In the genomic region with DNA sequence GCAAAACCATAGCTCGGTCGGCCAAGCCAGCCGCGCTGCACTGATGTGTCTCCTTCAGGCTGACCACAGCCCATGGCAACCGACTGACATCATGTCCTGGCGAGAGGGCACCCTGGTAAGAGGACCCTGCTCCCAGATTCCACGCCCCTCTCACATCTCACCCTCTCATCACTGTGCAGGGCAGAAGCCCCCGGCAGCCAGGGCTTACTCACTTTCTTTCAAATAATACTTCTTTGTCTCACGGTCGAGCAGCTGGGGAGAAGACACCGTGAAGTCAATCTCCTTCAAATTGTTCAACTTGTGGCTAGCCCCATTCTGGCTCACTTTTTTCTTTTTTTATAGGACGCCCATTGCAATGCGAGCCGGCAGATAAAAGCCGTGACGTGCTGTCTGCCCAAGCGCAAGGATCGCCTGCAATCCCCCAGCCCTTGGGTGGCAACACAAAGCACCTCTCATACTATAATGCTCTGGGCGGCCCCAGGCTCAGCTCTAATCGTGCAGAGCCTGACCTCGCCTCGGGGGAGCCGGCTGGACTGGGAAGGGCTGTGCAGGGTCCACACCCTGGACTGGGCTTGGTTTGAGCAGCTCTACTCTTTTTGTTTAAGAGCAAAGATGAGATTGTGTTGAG, we compare ENCODE assay signal across 10 cellular contexts. TPM values are rescaled to one million over a fixed set of nuclear protein-coding genes. Genes with fewer than 3 reads are reported as not detected.
DNase-seq lines count a peak whose midpoint lies in the region; ATAC-seq and TF ChIP-seq lines count a peak whose summit lies in the region.
"Had no signal": no experiment of that assay in that cellular context is flagged by ENCODE, and none has a peak within 500 bp of the region (broad histone marks: within the 10 kb centered on the region; RNA-seq: fewer than 3 reads in every experiment).

No MANE protein-coding gene starts in this region.

- peaks cover 9% of the 10 kb centered on the region; the same call in 1 of the 2 replicates for H3K4me1 ChIP-seq in H9 (ENCODE audit: insufficient read depth, low read length)
- peaks cover 70% of the 10 kb centered on the region for H3K4me1 ChIP-seq in adipocyte (ENCODE audit: control insufficient read depth, insufficient read depth, low read length)
- peaks cover 100% of the 10 kb centered on the region for H3K4me1 ChIP-seq in left ventricle myocardium inferior

- peak overlapping the region; percentile 30 to 88 (median 70); a peak in 4 of 7 replicates for H3K27ac Mint-ChIP-seq in H9

- TF ChIP-seq CTCF in H9 (conservative IDR thresholded peaks at IDR 0.05) (no peak), left ventricle myocardium inferior (IDR thresholded peaks at IDR 0.05; ENCODE audit: borderline replicate concordance) (no peak), retinal pigment epithelial cell (conservative IDR thresholded peaks at IDR 0.05; ENCODE audit: low read depth, low read length) (no peak)

- H2BK20ac ChIP-seq in H9 (ENCODE audit: low read depth, low read length, poor library complexity, severe bottlenecking), result no peak overlapping the region

- no peak overlapping the region for H4K91ac ChIP-seq in H9 (ENCODE audit: insufficient read length, low read depth, low read length)

- no peak overlapping the region for H2BK120ac ChIP-seq in H9 (ENCODE audit: low read depth, low read length, poor library complexity, severe bottlenecking)

- no peak overlapping the region for H2AFZ ChIP-seq in H9 (ENCODE audit: low read length)

- H4K8ac ChIP-seq in H9 (replicated peaks; ENCODE audit: insufficient read length, low read depth, low read length), result no peak overlapping the region

- peak overlapping the region; percentile 5; the same call in 1 of the 2 replicates for H3K14ac ChIP-seq in H9 (ENCODE audit: insufficient read depth, low read length)

- peaks cover 21% of the 10 kb centered on the region; the same call in 1 of the 2 replicates for H3K79me2 ChIP-seq in H9 (ENCODE audit: insufficient read depth, low read length)

- H4K5ac ChIP-seq in H9 (ENCODE audit: insufficient read length, low read depth, low read length), result no peak overlapping the region

- H2BK5ac ChIP-seq in H9 (ENCODE audit: insufficient read length, low read length), result no peak overlapping the region

- no peak overlapping the region for H2BK15ac ChIP-seq in H9 (ENCODE audit: low read depth, low read length)

- no peaks in the 10 kb centered on the region for H4K20me1 ChIP-seq in H9 (ENCODE audit: control insufficient read depth, insufficient read depth, insufficient read length)

- no peaks in the 10 kb centered on the region for H3K9me3 Mint-ChIP-seq in H9

- no peak overlapping the region for H3K23ac ChIP-seq in H9 (ENCODE audit: insufficient read length, low read depth, low read length)

- no peak overlapping the region for H3K27ac ChIP-seq in H9 (ENCODE audit: insufficient read length, low read depth, low read length)
- peak overlapping the region; percentile 39 for H3K27ac ChIP-seq in left ventricle myocardium inferior (replicated peaks)

- no peak for DNase-seq in H9
- no peak for DNase-seq in adipocyte (ENCODE audit: low read depth)
- DNase-seq in left ventricle myocardium inferior, result no peak
- no peak for DNase-seq in retinal pigment epithelial cell (ENCODE audit: low read depth)
- DNase-seq in HPDE6-E6E7 (ENCODE audit: extremely low spot score), result no peak
- no peak for DNase-seq in NCI-H1417 treated with DMSO at 0.1 percent for 48 hours (lab: John Stamatoyannopoulos, UW)
- DNase-seq in DMS 273 (lab: John Stamatoyannopoulos, UW; ENCODE audit: unreplicated experiment), result no peak
- DNase-seq: activated CD4-positive, CD25-positive, alpha-beta regulatory T cell treated with anti-CD3 and anti-CD28 coated beads, Interleukin-2, amount 50 U/mL, for 72 hours had no signal

- peaks cover 70 to 76% of the 10 kb centered on the region in 2 experiments for H3K4me1 Mint-ChIP-seq in H9

- no peaks in the 10 kb centered on the region for H3K9me3 ChIP-seq in H9 (ENCODE audit: control insufficient read depth, low read depth, low read length)
- no peaks in the 10 kb centered on the region for H3K9me3 ChIP-seq in adipocyte (ENCODE audit: control insufficient read depth, low read length)
- H3K9me3 ChIP-seq in left ventricle myocardium inferior (replicated peaks), result no peaks in the 10 kb centered on the region

- no peaks in the 10 kb centered on the region for H3K23me2 ChIP-seq in H9 (ENCODE audit: insufficient read length, low read depth, low read length, poor library complexity, severe bottlenecking)

- no peaks in the 10 kb centered on the region for H3K27me3 Mint-ChIP-seq in H9 (ENCODE audit: low read depth)
- H3K27me3 Mint-ChIP-seq: activated naive CD8-positive, alpha-beta T cell had no signal

- no peak overlapping the region for H3K4me2 ChIP-seq in H9 (ENCODE audit: insufficient read depth, insufficient read length, low read length)

- H3K4me3 ChIP-seq in adipocyte (ENCODE audit: low read length), result peak overlapping the region; percentile 19
- H3K4me3 ChIP-seq in left ventricle myocardium inferior, result peak overlapping the region; percentile 27
- peak overlapping the region; percentile 29 for H3K4me3 ChIP-seq in retinal pigment epithelial cell (ENCODE audit: low read length)

- peaks cover 9% of the 10 kb centered on the region for H3K79me1 ChIP-seq in H9 (ENCODE audit: insufficient read depth, low read depth, low read length, poor library complexity, severe bottlenecking)

- H3T11ph ChIP-seq in H9 (ENCODE audit: low read length), result no peak overlapping the region

- H3K4me3 Mint-ChIP-seq in H9, result no peak overlapping the region
- H3K4me3 Mint-ChIP-seq: activated naive CD8-positive, alpha-beta T cell had no signal

- H2AK5ac ChIP-seq in H9 (ENCODE audit: insufficient read length, low read length), result no peak overlapping the region

- no peak overlapping the region for H2BK12ac ChIP-seq in H9 (ENCODE audit: insufficient read length, low read depth, low read length)

- intact Hi-C loops in left ventricle myocardium inferior (cut with micrococcal nuclease), result no loop called here

- no peak overlapping the region for H3K9ac ChIP-seq in H9 (ENCODE audit: extremely low read depth, insufficient read length, low read length)
- H3K9ac ChIP-seq in adipocyte (ENCODE audit: low read length), result no peak overlapping the region

- WGBS in H9 (ENCODE audit: extremely low coverage, insufficient read length, low lambda C conversion rate), result no CpG with 5 or more reads among the region's 23 CpGs

- no peak overlapping the region for H3K18ac ChIP-seq in H9 (ENCODE audit: insufficient read length, low read depth, low read length)

- H3K56ac ChIP-seq in H9 (ENCODE audit: insufficient read length, low read depth, low read length), result no peak overlapping the region

- no peaks in the 10 kb centered on the region for H3K27me3 ChIP-seq in H9 (ENCODE audit: insufficient read depth, low read length)
- H3K27me3 ChIP-seq in adipocyte (replicated peaks; ENCODE audit: control insufficient read depth, insufficient read depth, low read length), result no peaks in the 10 kb centered on the region
- no peaks in the 10 kb centered on the region for H3K27me3 ChIP-seq in left ventricle myocardium inferior (ENCODE audit: low read depth)

- no peak for ATAC-seq in HG02938 (IDR thresholded peaks at IDR 0.05; ENCODE audit: unreplicated experiment)

- no peak overlapping the region for H3K4ac ChIP-seq in H9 (ENCODE audit: low read depth, low read length)

- H3K36me3 ChIP-seq in adipocyte (ENCODE audit: control insufficient read depth, insufficient read depth, low read length, severe bottlenecking) (no peaks in the 10 kb centered on the region), left ventricle myocardium inferior (no peaks in the 10 kb centered on the region)

- H3K36me3 Mint-ChIP-seq in H9 (ENCODE audit: insufficient read depth in 1 of 3, low read depth in 3 of 3), result peaks cover 0 to 10% (median 7%) of the 10 kb centered on the region in 3 experiments; a peak in 4 of 7 replicates

RNA-seq across cellular contexts. Expression of a gene that starts 33.6 kb away (rescaled TPM):
- total RNA-seq in H9 (2021), result 42.1 and 44.6 TPM in 2 replicates
- total RNA-seq in left ventricle myocardium inferior, result 29.3 TPM
